In the genomic region with DNA sequence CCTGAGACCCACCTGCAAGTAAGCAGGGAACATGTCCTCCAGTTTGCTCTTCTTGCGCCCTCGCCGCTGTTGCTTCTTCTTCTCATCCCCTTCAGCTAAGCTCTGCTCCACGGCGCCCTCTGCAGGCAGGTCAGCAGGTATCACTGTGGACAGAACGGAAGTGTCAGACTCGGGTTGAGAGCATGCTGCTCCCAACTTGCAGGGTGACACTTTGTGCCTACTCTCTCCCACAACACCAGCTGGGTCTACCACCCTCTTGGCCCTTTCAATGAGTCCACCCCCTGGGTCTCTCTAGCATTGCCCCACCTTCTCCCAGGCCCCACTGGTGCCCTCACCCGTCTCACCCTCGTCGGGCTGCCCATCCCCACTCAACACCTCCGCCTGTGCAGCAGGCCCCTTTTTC, we compare ENCODE assay signal across 8 cellular contexts. TPM values are rescaled to one million over a fixed set of nuclear protein-coding genes. Genes with fewer than 3 reads are reported as not detected.
DNase-seq lines count a peak whose midpoint lies in the region; ATAC-seq, FAIRE-seq and TF ChIP-seq lines count a peak whose summit lies in the region.

No MANE protein-coding gene starts in this region.

- no peaks in the 10 kb centered on the region for H3K27me3 Mint-ChIP-seq in osteocyte (ENCODE audit: unreplicated experiment)

- no peak for DNase-seq in AG04449 (ENCODE audit: low read depth, low spot score)
- DNase-seq in GM18507 (ENCODE audit: extremely low spot score, insufficient read length, low read depth) = peak; percentile 50
- DNase-seq in Peyer's patch = peak; percentile 61 to 80 (median 76)
- DNase-seq in activated T-cell treated with anti-CD3 and anti-CD28 coated beads, Interleukin-2, amount 50 U/mL, for 48 hours = peak; percentile 86 to 89
- DNase-seq in fibroblast of the aortic adventitia (ENCODE audit: low read depth) = peak; percentile 50
- no peak for DNase-seq in osteocyte (ENCODE audit: extremely low spot score, unreplicated experiment)
- DNase-seq in upper lobe of left lung = peak in 1 of 2 donors; percentile 56

- no peak overlapping the region for H3K4me3 Mint-ChIP-seq in osteocyte (ENCODE audit: unreplicated experiment)

- H3K36me3 Mint-ChIP-seq in osteocyte (ENCODE audit: unreplicated experiment) = peaks cover 51% of the 10 kb centered on the region

- WGBS in upper lobe of left lung, 2 donors = 58 to 64% methylated on average over 11 of the region's 11 CpGs

- peaks cover 0 to 100% (median 0%) of the 10 kb centered on the region in 3 donors for H3K36me3 ChIP-seq in Peyer's patch
- H3K36me3 ChIP-seq in upper lobe of left lung = peaks cover 79 to 100% (median 99%) of the 10 kb centered on the region in 4 donors

- H3K27ac Mint-ChIP-seq in osteocyte (ENCODE audit: unreplicated experiment) = no peak overlapping the region

- TF ChIP-seq EP300 in upper lobe of left lung (IDR thresholded peaks at IDR 0.05) = no peak

- no peaks in the 10 kb centered on the region for H3K27me3 ChIP-seq in Peyer's patch
- no peaks in the 10 kb centered on the region for H3K27me3 ChIP-seq in upper lobe of left lung

- CTCF ChIA-PET in AG04449 (lab: Yijun Ruan, JAX) = interaction anchor here (0.6 to 7.4 kb wide), 14 partner anchors 7 to 59 kb away, joined by 3 to 68 read pairs (median 4); partner anchors contain the start of gene KMT2D

- H3K4me3 ChIP-seq in AG04449 (ENCODE audit: low read depth, low read length) = no peak overlapping the region
- H3K4me3 ChIP-seq in Peyer's patch = no peak overlapping the region
- H3K4me3 ChIP-seq in fibroblast of the aortic adventitia (ENCODE audit: low read depth, low read length) = no peak overlapping the region
- H3K4me3 ChIP-seq in upper lobe of left lung = no peak overlapping the region

- H3K9me3 Mint-ChIP-seq in osteocyte (ENCODE audit: unreplicated experiment) = no peaks in the 10 kb centered on the region

- H3K27ac ChIP-seq in Peyer's patch (no peak overlapping the region), upper lobe of left lung (no peak overlapping the region)

- H3K4me1 Mint-ChIP-seq in osteocyte (ENCODE audit: unreplicated experiment) = no peaks in the 10 kb centered on the region

- peak; percentile 76 for FAIRE-seq in GM18507 (lab: Jason Lieb, UNC)

- no peaks in the 10 kb centered on the region for H3K4me1 ChIP-seq in Peyer's patch
- H3K4me1 ChIP-seq in upper lobe of left lung = no peaks in the 10 kb centered on the region

- no peak for TF ChIP-seq POLR2A in Peyer's patch (IDR thresholded peaks at IDR 0.05)
- no peak for TF ChIP-seq POLR2A in upper lobe of left lung (IDR thresholded peaks at IDR 0.05)

- ATAC-seq in upper lobe of left lung (ENCODE audit: low FRiP score in 2 of 2) (peak; percentile 44 to 59), GM18867 (IDR thresholded peaks at IDR 0.05; ENCODE audit: unreplicated experiment) (no peak)

- POLR2A ChIA-PET in AG04449 (lab: Yijun Ruan, JAX) = interaction anchor here (1.1 kb wide), 1 partner anchor 29 kb away, joined by 3 read pairs; no protein-coding TSS in a partner anchor

- H3K9me3 ChIP-seq in Peyer's patch = no peaks in the 10 kb centered on the region
- no peaks in the 10 kb centered on the region for H3K9me3 ChIP-seq in upper lobe of left lung

- peak; percentile 76 for TF ChIP-seq CTCF in AG04449 (IDR thresholded peaks at IDR 0.05; ENCODE audit: insufficient read depth, low read length, missing control alignments)
- TF ChIP-seq CTCF in Peyer's patch (IDR thresholded peaks at IDR 0.05) = peak; percentile 19 to 71 (median 54)
- peak; percentile 70 for TF ChIP-seq CTCF in fibroblast of the aortic adventitia (IDR thresholded peaks at IDR 0.05; ENCODE audit: insufficient read depth, low read length)
- peak; percentile 66 for TF ChIP-seq CTCF in osteocyte (IDR thresholded peaks at IDR 0.05)
- peak; percentile 48 to 63 (median 56) for TF ChIP-seq CTCF in upper lobe of left lung (IDR thresholded peaks at IDR 0.05)

RNA-seq across cellular contexts. Expression of gene KMT2D, which starts 16.7 kb away (rescaled TPM):
- total RNA-seq in Peyer's patch (100 to 1,000 TPM; 126 to 161 (median 146) TPM), fibroblast of the aortic adventitia (ENCODE audit: low replicate concordance) (22.6 and 23.8 TPM in 2 replicates), osteocyte (91.2 and 97.5 TPM in 2 replicates), upper lobe of left lung (100 to 1,000 TPM in 5 of 6 donors, 10 to 100 TPM in 1; 91.5 to 250 (median 112) TPM)

RNA-seq across cellular contexts. Expression of gene PRKAG1, which starts 25.3 kb away (rescaled TPM):
- total RNA-seq in Peyer's patch (10 to 100 TPM; 34.1 to 42.2 (median 37.9) TPM), fibroblast of the aortic adventitia (ENCODE audit: low replicate concordance) (52.4 and 95.9 TPM in 2 replicates), osteocyte (75.6 and 80.6 TPM in 2 replicates), upper lobe of left lung (10 to 100 TPM; 25.1 to 56.5 (median 42.0) TPM)

RNA-seq across cellular contexts. Expression of gene RHEBL1, which starts 25.9 kb away (rescaled TPM):
- not detected for total RNA-seq in Peyer's patch
- total RNA-seq in fibroblast of the aortic adventitia (ENCODE audit: low replicate concordance) = 0.25 and 0.54 TPM in 2 replicates
- 0.86 and 1.2 TPM in 2 replicates for total RNA-seq in osteocyte
- total RNA-seq in upper lobe of left lung = 1 to 10 TPM in 2 of 6 donors, under 1 TPM in 2, not detected in 2; 0.97 to 1.4 (median 1.2) TPM

RNA-seq across cellular contexts. Expression of gene DDN, which starts 44.7 kb away (rescaled TPM):
- total RNA-seq in Peyer's patch = under 1 TPM in 2 of 4 donors, not detected in 2; 0.27 to 0.28 TPM
- 0.08 and 0.09 TPM in 2 replicates for total RNA-seq in fibroblast of the aortic adventitia (ENCODE audit: low replicate concordance)
- total RNA-seq in osteocyte = 0.08 and 0.26 TPM in 2 replicates
- under 1 TPM in 4 of 6 donors, not detected in 2; 0.13 to 0.30 (median 0.18) TPM for total RNA-seq in upper lobe of left lung

RNA-seq across cellular contexts. Expression of gene DHH, which starts 50.7 kb away (rescaled TPM):
- total RNA-seq in Peyer's patch (1 to 10 TPM in 1 of 4 donors, under 1 TPM in 1, not detected in 2; 0.19 to 2.5 TPM), fibroblast of the aortic adventitia (ENCODE audit: low replicate concordance) (0.41 TPM in 1 of 2 replicates, not detected in the other), osteocyte (0.13 TPM in 1 of 2 replicates, not detected in the other), upper lobe of left lung (1 to 10 TPM in 2 of 6 donors, under 1 TPM in 3, not detected in 1; 0.39 to 3.1 (median 0.76) TPM)

Comparison
In these comparisons a context has a peak if more than half of its experiments do, and no peak if none do; other contexts are left out.
1. DNase-seq: peak in GM18507 (single experiment), Peyer's patch (3 of 3), activated T-cell treated with anti-CD3 and anti-CD28 coated beads, Interleukin-2, amount 50 U/mL, for 48 hours (2 of 2) and fibroblast of the aortic adventitia (single experiment); none in AG04449 (single experiment) and osteocyte (single experiment).
2. Peak in every context shown above with its lines, with median percentiles within 50 percentile points of each other: CTCF ChIP-seq.